Comparison of ENCODE assay signal across 8 cellular contexts in genomic region chr2:9782197-9782719, GRCh38.
DNase-seq lines count a peak whose midpoint lies in the region; ATAC-seq and TF ChIP-seq lines count a peak whose summit lies in the region.

No MANE protein-coding gene starts in this region.

- H3K9me3 Mint-ChIP-seq in MCF 10A (ENCODE audit: unreplicated experiment) = no peaks in the 10 kb centered on the region

- H3K27ac ChIP-seq in VCaP = peak overlapping the region; percentile 89

- ATAC-seq in GM21360 (IDR thresholded peaks at IDR 0.05; ENCODE audit: unreplicated experiment) = no peak
- ATAC-seq in GM21367 (IDR thresholded peaks at IDR 0.05; ENCODE audit: unreplicated experiment) = no peak
- no peak for ATAC-seq in GM21526 (IDR thresholded peaks at IDR 0.05; ENCODE audit: low FRiP score, unreplicated experiment)

- no peak overlapping the region for H3K4me3 ChIP-seq in GM12865 (ENCODE audit: low read depth, low read length)

- POLR2A ChIA-PET in MCF 10A (lab: Yijun Ruan, JAX) = interaction anchor here (0.6 to 1.8 kb wide), 13 partner anchors 12 to 227 kb away, joined by 3 to 12 read pairs (median 4); partner anchors contain the start of genes ADAM17, TAF1B and YWHAQ

- H3K4me1 Mint-ChIP-seq in MCF 10A (ENCODE audit: insufficient read depth, unreplicated experiment) = peaks cover 17% of the 10 kb centered on the region

- intact Hi-C loops in MCF 10A (cut with micrococcal nuclease) (no loop called here), posterior vena cava (cut with DNase I) (no loop called here)

- TSS peak; percentile 57 for BruUV-seq in MCF 10A (replicated peaks; lab: Mats Ljungman, UMichigan)

- CTCF ChIA-PET in MCF 10A (lab: Yijun Ruan, JAX) = interaction anchor here (0.6 to 6.0 kb wide), 9 partner anchors 12 to 1953 kb away, joined by 3 to 59 read pairs (median 4); no protein-coding TSS in a partner anchor

- no peak for TF ChIP-seq CTCF in GM12865 (IDR thresholded peaks at IDR 0.05; ENCODE audit: insufficient read depth, low read depth, low read length, missing control alignments)
- peak; percentile 33; the same call in 1 of the 2 replicates for TF ChIP-seq CTCF in VCaP (conservative IDR thresholded peaks at IDR 0.05)
- no peak for TF ChIP-seq CTCF in MCF 10A (IDR thresholded peaks at IDR 0.05; ENCODE audit: unreplicated experiment)

- no peaks in the 10 kb centered on the region for H3K36me3 Mint-ChIP-seq in MCF 10A (ENCODE audit: insufficient read depth, unreplicated experiment)

- peak; percentile 72 for DNase-seq in GM12865 (ENCODE audit: low read depth)
- DNase-seq in MCF 10A (ENCODE audit: unreplicated experiment) = peak; percentile 75
- peak; percentile 71 to 77 for DNase-seq in stimulated activated CD4-positive, alpha-beta T cell treated with anti-CD3 and anti-CD28 coated beads, Interleukin-15, amount 100 ng/mL, for 48 hours (ENCODE audit: low read depth in 2 of 2)
- no peak for DNase-seq in posterior vena cava (ENCODE audit: low spot score)

- peak overlapping the region; percentile 85 for H3K27ac Mint-ChIP-seq in MCF 10A (ENCODE audit: low read depth, unreplicated experiment)

- no peak overlapping the region for H3K4me3 Mint-ChIP-seq in MCF 10A (ENCODE audit: unreplicated experiment)

- H3K27me3 Mint-ChIP-seq in MCF 10A (ENCODE audit: insufficient read depth, unreplicated experiment) = no peaks in the 10 kb centered on the region
